Comparison of ENCODE assay signal across 8 cellular contexts in genomic region chr5:176534640-176535039, GRCh38. TPM values are rescaled to one million over a fixed set of nuclear protein-coding genes. Genes with fewer than 3 reads are reported as not detected.
DNase-seq lines count a peak whose midpoint lies in the region; ATAC-seq and TF ChIP-seq lines count a peak whose summit lies in the region.

No MANE protein-coding gene starts in this region.

- 0 out of 2 replicates have a peak, but pooled peaks cover 3% of the 10 kb centered on the region for H3K36me3 ChIP-seq in PC-9 (ENCODE audit: low read depth)
- H3K36me3 ChIP-seq in fibroblast of lung (ENCODE audit: control insufficient read depth, insufficient read depth, low read length), result peaks cover 5% of the 10 kb centered on the region
- peaks cover 14% of the 10 kb centered on the region for H3K36me3 ChIP-seq in brain microvascular endothelial cell (replicated peaks)

- no peak for ATAC-seq in HG03045 (IDR thresholded peaks at IDR 0.05; ENCODE audit: unreplicated experiment)

- TF ChIP-seq CTCF in GM12864 (IDR thresholded peaks at IDR 0.05; ENCODE audit: low read depth, low read length, missing control alignments), result no peak
- TF ChIP-seq CTCF in PC-9 (conservative IDR thresholded peaks at IDR 0.05), result no peak
- no peak for TF ChIP-seq CTCF in fibroblast of lung (conservative IDR thresholded peaks at IDR 0.05 in 1 of 2, IDR thresholded peaks at IDR 0.05 in 1 of 2; ENCODE audit: low read depth in 1 of 2, low read length in 2 of 2)
- TF ChIP-seq CTCF in retinal pigment epithelial cell (conservative IDR thresholded peaks at IDR 0.05; ENCODE audit: low read depth, low read length), result no peak
- TF ChIP-seq CTCF in brain microvascular endothelial cell (IDR thresholded peaks at IDR 0.05; ENCODE audit: low read depth, low read length, missing control alignments), result no peak

- DNase-seq in GM12864 (ENCODE audit: low read depth) (no peak), PC-9 (no peak), fibroblast of lung (ENCODE audit: low read depth in 2 of 2) (no peak), retinal pigment epithelial cell (ENCODE audit: low read depth) (no peak), GM19238 (ENCODE audit: insufficient read length, low spot score) (no peak), putamen (ENCODE audit: low spot score) (no peak), brain microvascular endothelial cell (no peak)

- in situ Hi-C loops in brain microvascular endothelial cell (cut with HindIII; ENCODE audit: low pct_ligation_motif_present, low sequenced_read_pairs), result no loop called here

- CTCF ChIA-PET in PC-9 (lab: Charles Lee), result interaction anchor here (1.0 kb wide), 1 partner anchor 118 kb away, joined by 6 read pairs; no protein-coding TSS in a partner anchor

- H4K20me1 ChIP-seq in PC-9 (ENCODE audit: insufficient read depth), result peaks cover 32% of the 10 kb centered on the region
- no peaks in the 10 kb centered on the region for H4K20me1 ChIP-seq in fibroblast of lung (ENCODE audit: control insufficient read depth, extremely low read depth, insufficient read depth, low read length)

- intact Hi-C loops in PC-9 (cut with micrococcal nuclease; ENCODE audit: unreplicated experiment), result loop anchor here (5.0 to 10.0 kb wide), 2 partner anchors 288 to 470 kb away; partner anchors contain the start of gene UIMC1

- no peak overlapping the region for H3K9ac ChIP-seq in fibroblast of lung (ENCODE audit: insufficient read depth, low read length)

- H3K4me3 ChIP-seq in GM12864 (ENCODE audit: low read depth, low read length) (peak overlapping the region; percentile 92), PC-9 (no peak overlapping the region), fibroblast of lung (replicated peaks in 1 of 4; ENCODE audit: control extremely low read depth in 1 of 4, insufficient read depth in 1 of 4, low read depth in 3 of 4, low read length in 4 of 4) (no peak overlapping the region), retinal pigment epithelial cell (ENCODE audit: low read length) (peak overlapping the region; percentile 99), brain microvascular endothelial cell (ENCODE audit: low read depth, low read length) (no peak overlapping the region)

- peaks cover 17% of the 10 kb centered on the region for H3K4me1 ChIP-seq in PC-9 (replicated peaks; ENCODE audit: insufficient read depth)
- peaks cover 18% of the 10 kb centered on the region for H3K4me1 ChIP-seq in fibroblast of lung (ENCODE audit: control insufficient read depth, extremely low read depth, insufficient read depth, low read length)

- BruUV-seq in PC-9 (replicated peaks; lab: Mats Ljungman, UMichigan), result no TSS peak

- H2AFZ ChIP-seq in PC-9, result no peak overlapping the region
- no peak overlapping the region for H2AFZ ChIP-seq in fibroblast of lung (ENCODE audit: low read length)

- POLR2A ChIA-PET in PC-9 (lab: Charles Lee; ENCODE audit: unreplicated experiment), result no interaction called here

- H3K9me2 ChIP-seq in PC-9 (ENCODE audit: insufficient read depth), result no peaks in the 10 kb centered on the region

- H3K4me2 ChIP-seq in PC-9 (peak overlapping the region; percentile 89), fibroblast of lung (ENCODE audit: extremely low read depth, insufficient read depth, low read length) (peak overlapping the region; percentile 9)

- H3K27me3 ChIP-seq in PC-9 (ENCODE audit: insufficient read depth, low read depth) (no peaks in the 10 kb centered on the region), fibroblast of lung (ENCODE audit: control insufficient read depth, insufficient read depth, low read length) (no peaks in the 10 kb centered on the region), brain microvascular endothelial cell (replicated peaks) (no peaks in the 10 kb centered on the region)

- H3K27ac ChIP-seq in PC-9 (no peak overlapping the region), fibroblast of lung (ENCODE audit: insufficient read depth, low read length) (no peak overlapping the region), brain microvascular endothelial cell (no peak overlapping the region)

- no peaks in the 10 kb centered on the region for H3K9me3 ChIP-seq in PC-9 (ENCODE audit: insufficient read depth, low read depth)
- no peaks in the 10 kb centered on the region for H3K9me3 ChIP-seq in fibroblast of lung (ENCODE audit: control insufficient read depth, insufficient read depth, low read depth, low read length)

- H3F3A ChIP-seq in PC-9 (ENCODE audit: insufficient read depth, low read depth), result peaks cover 21% of the 10 kb centered on the region

- H3K79me2 ChIP-seq in PC-9 (ENCODE audit: low read depth), result peaks cover 49% of the 10 kb centered on the region
- peaks cover 17% of the 10 kb centered on the region for H3K79me2 ChIP-seq in fibroblast of lung (ENCODE audit: control insufficient read depth, insufficient read depth, low read length)

RNA-seq across cellular contexts. Expression of gene RNF44, which starts 2.6 kb away (rescaled TPM):
- total RNA-seq in PC-9 (2021) (87.4 and 94.2 TPM in 2 replicates), fibroblast of lung (2.3 and 2.6 TPM in 2 replicates)
- 1.4 and 2.4 TPM in 2 replicates for polyA plus RNA-seq in fibroblast of lung
- 4.5 and 5.1 TPM in 2 replicates for polyA plus RNA-seq in fibroblast of lung (2012)
- polyA minus RNA-seq in fibroblast of lung (ENCODE audit: low replicate concordance), result 3.4 and 5.1 TPM in 2 replicates

RNA-seq across cellular contexts. Expression of gene CDHR2, which starts 14.5 kb away (rescaled TPM):
- total RNA-seq in PC-9 (2021) (not detected in 2 replicates), fibroblast of lung (under 0.01 TPM in 1 of 2 replicates, not detected in the other)
- polyA plus RNA-seq in fibroblast of lung, result not detected in 2 replicates
- 0.25 and 0.44 TPM in 2 replicates for polyA plus RNA-seq in fibroblast of lung (2012)
- polyA minus RNA-seq in fibroblast of lung (ENCODE audit: low replicate concordance), result not detected in 2 replicates

Comparison
In these comparisons a context has a peak if more than half of its experiments do, and no peak if none do; other contexts are left out.
1. H3K4me3 ChIP-seq: peak in GM12864 (single experiment) and retinal pigment epithelial cell (single experiment); none in PC-9 (single experiment), fibroblast of lung (0 of 4) and brain microvascular endothelial cell (single experiment).
2. RNA of gene RNF44, which starts 2.6 kb away (total RNA-seq): 87.4 to 94.2 TPM in PC-9; 2.3 to 2.6 TPM in fibroblast of lung; every median in the first group is over 10 times any median in the second.